Comparison of ENCODE assay signal across 13 cellular contexts in the genomic region with DNA sequence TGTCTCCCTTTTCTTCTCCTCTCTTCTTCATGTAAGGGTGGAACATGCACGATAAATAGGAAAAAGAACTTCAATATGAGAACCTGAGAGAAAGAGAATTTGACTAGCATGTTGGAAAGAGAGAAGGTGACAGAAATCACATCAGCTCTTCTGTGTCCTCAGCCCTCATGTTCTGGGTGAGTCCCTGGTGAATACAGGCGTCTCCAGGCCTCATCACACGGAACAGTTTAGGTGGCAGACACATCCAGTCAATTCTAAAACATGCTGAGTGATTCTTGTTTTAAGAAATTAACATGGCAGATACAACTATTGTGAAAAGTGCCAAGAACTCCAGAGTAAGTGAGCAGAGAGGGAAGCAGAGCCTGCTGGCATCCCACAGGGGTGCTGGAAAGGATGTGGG.
DNase-seq lines count a peak whose midpoint lies in the region; ATAC-seq and TF ChIP-seq lines count a peak whose summit lies in the region.
"Had no signal": no experiment of that assay in that cellular context is flagged by ENCODE, and none has a peak within 500 bp of the region (broad histone marks: within the 10 kb centered on the region; RNA-seq: fewer than 3 reads in every experiment).

No MANE protein-coding gene starts in this region.

- H3K27ac Mint-ChIP-seq in activated CD4-positive, alpha-beta memory T cell treated with anti-CD3 and anti-CD28 coated beads for 36 hours = peak overlapping the region; percentile 40
- no peak overlapping the region for H3K27ac Mint-ChIP-seq in activated CD4-positive, alpha-beta memory T cell treated with anti-CD3 and anti-CD28 coated beads, Interleukin-2, amount 10 ng/mL, durations not matched to agents 7 days and 5 days
- peak overlapping the region; percentile 14 for H3K27ac Mint-ChIP-seq in neural crest cell (ENCODE audit: unreplicated experiment)
- peak overlapping the region; percentile 69 for H3K27ac Mint-ChIP-seq in stimulated activated naive B cell treated with anti-CD40 and anti-IgM and Interleukin-4, amounts not matched to agents 10 μg/mL and 1 μg/mL and 100 μg/mL, for 72 hours
- no peak overlapping the region for H3K27ac Mint-ChIP-seq in activated naive CD8-positive, alpha-beta T cell treated with anti-CD3 and anti-CD28 coated beads, Interleukin-2, amount 50 U/mL, for 24 hours
- H3K27ac Mint-ChIP-seq: B cell; CD8-positive, alpha-beta T cell; H9 had no signal

- intact Hi-C loops in activated CD4-positive, alpha-beta memory T cell treated with anti-CD3 and anti-CD28 coated beads for 36 hours (cut with micrococcal nuclease) = loop anchor here (1.0 kb wide), 1 partner anchor 13 kb away; no protein-coding TSS in a partner anchor

- no peak for TF ChIP-seq CTCF in neural crest cell (conservative IDR thresholded peaks at IDR 0.05)

- POLR2A ChIA-PET in activated CD4-positive, alpha-beta memory T cell treated with anti-CD3 and anti-CD28 coated beads for 36 hours (lab: Charles Lee) = interaction anchor here (0.7 kb wide), 1 partner anchor 12 kb away, joined by 3 read pairs; no protein-coding TSS in a partner anchor
- POLR2A ChIA-PET in activated CD4-positive, alpha-beta memory T cell treated with anti-CD3 and anti-CD28 coated beads, Interleukin-2, amount 10 ng/mL, durations not matched to agents 7 days and 5 days (lab: Charles Lee) = no interaction called here

- peaks cover 11% of the 10 kb centered on the region for H3K4me1 Mint-ChIP-seq in activated CD4-positive, alpha-beta memory T cell treated with anti-CD3 and anti-CD28 coated beads for 36 hours (ENCODE audit: low read depth)
- H3K4me1 Mint-ChIP-seq in activated CD4-positive, alpha-beta memory T cell treated with anti-CD3 and anti-CD28 coated beads, Interleukin-2, amount 10 ng/mL, durations not matched to agents 7 days and 5 days = no peaks in the 10 kb centered on the region
- H3K4me1 Mint-ChIP-seq in neural crest cell = no peaks in the 10 kb centered on the region
- H3K4me1 Mint-ChIP-seq in stimulated activated naive B cell treated with anti-CD40 and anti-IgM and Interleukin-4, amounts not matched to agents 10 μg/mL and 1 μg/mL and 100 μg/mL, for 72 hours = peaks cover 20 to 27% of the 10 kb centered on the region in 2 donors
- peaks cover 5% of the 10 kb centered on the region for H3K4me1 Mint-ChIP-seq in activated naive CD8-positive, alpha-beta T cell treated with anti-CD3 and anti-CD28 coated beads, Interleukin-2, amount 50 U/mL, for 24 hours

- no peaks in the 10 kb centered on the region for H3K9me3 Mint-ChIP-seq in activated CD4-positive, alpha-beta memory T cell treated with anti-CD3 and anti-CD28 coated beads for 36 hours
- peaks cover 3% of the 10 kb centered on the region for H3K9me3 Mint-ChIP-seq in activated CD4-positive, alpha-beta memory T cell treated with anti-CD3 and anti-CD28 coated beads, Interleukin-2, amount 10 ng/mL, durations not matched to agents 7 days and 5 days
- H3K9me3 Mint-ChIP-seq in neural crest cell = no peaks in the 10 kb centered on the region
- no peaks in the 10 kb centered on the region for H3K9me3 Mint-ChIP-seq in stimulated activated naive B cell treated with anti-CD40 and anti-IgM and Interleukin-4, amounts not matched to agents 10 μg/mL and 1 μg/mL and 100 μg/mL, for 72 hours
- H3K9me3 Mint-ChIP-seq in activated naive CD8-positive, alpha-beta T cell treated with anti-CD3 and anti-CD28 coated beads, Interleukin-2, amount 50 U/mL, for 24 hours = no peaks in the 10 kb centered on the region
- H3K9me3 Mint-ChIP-seq: CD8-positive, alpha-beta T cell; H9 had no signal

- H3K4me3 Mint-ChIP-seq in activated CD4-positive, alpha-beta memory T cell treated with anti-CD3 and anti-CD28 coated beads for 36 hours = no peak overlapping the region
- H3K4me3 Mint-ChIP-seq in activated CD4-positive, alpha-beta memory T cell treated with anti-CD3 and anti-CD28 coated beads, Interleukin-2, amount 10 ng/mL, durations not matched to agents 7 days and 5 days = no peak overlapping the region
- no peak overlapping the region for H3K4me3 Mint-ChIP-seq in neural crest cell
- no peak overlapping the region for H3K4me3 Mint-ChIP-seq in stimulated activated naive B cell treated with anti-CD40 and anti-IgM and Interleukin-4, amounts not matched to agents 10 μg/mL and 1 μg/mL and 100 μg/mL, for 72 hours
- H3K4me3 Mint-ChIP-seq in activated naive CD8-positive, alpha-beta T cell treated with anti-CD3 and anti-CD28 coated beads, Interleukin-2, amount 50 U/mL, for 24 hours = no peak overlapping the region
- H3K4me3 Mint-ChIP-seq: B cell; CD8-positive, alpha-beta T cell; H9 had no signal

- H3K36me3 Mint-ChIP-seq in activated CD4-positive, alpha-beta memory T cell treated with anti-CD3 and anti-CD28 coated beads for 36 hours = no peaks in the 10 kb centered on the region
- H3K36me3 Mint-ChIP-seq in activated CD4-positive, alpha-beta memory T cell treated with anti-CD3 and anti-CD28 coated beads, Interleukin-2, amount 10 ng/mL, durations not matched to agents 7 days and 5 days (ENCODE audit: low read depth) = peaks cover 3% of the 10 kb centered on the region
- no peaks in the 10 kb centered on the region for H3K36me3 Mint-ChIP-seq in neural crest cell (ENCODE audit: low read depth)
- no peaks in the 10 kb centered on the region for H3K36me3 Mint-ChIP-seq in stimulated activated naive B cell treated with anti-CD40 and anti-IgM and Interleukin-4, amounts not matched to agents 10 μg/mL and 1 μg/mL and 100 μg/mL, for 72 hours
- H3K36me3 Mint-ChIP-seq in activated naive CD8-positive, alpha-beta T cell treated with anti-CD3 and anti-CD28 coated beads, Interleukin-2, amount 50 U/mL, for 24 hours (ENCODE audit: low read depth) = no peaks in the 10 kb centered on the region
- H3K36me3 Mint-ChIP-seq: CD8-positive, alpha-beta T cell had no signal

- H3K27me3 Mint-ChIP-seq in activated CD4-positive, alpha-beta memory T cell treated with anti-CD3 and anti-CD28 coated beads for 36 hours = no peaks in the 10 kb centered on the region
- H3K27me3 Mint-ChIP-seq in activated CD4-positive, alpha-beta memory T cell treated with anti-CD3 and anti-CD28 coated beads, Interleukin-2, amount 10 ng/mL, durations not matched to agents 7 days and 5 days = peaks cover 7% of the 10 kb centered on the region
- H3K27me3 Mint-ChIP-seq in neural crest cell (ENCODE audit: low read depth) = peaks cover 2% of the 10 kb centered on the region
- H3K27me3 Mint-ChIP-seq in stimulated activated naive B cell treated with anti-CD40 and anti-IgM and Interleukin-4, amounts not matched to agents 10 μg/mL and 1 μg/mL and 100 μg/mL, for 72 hours = no peaks in the 10 kb centered on the region
- H3K27me3 Mint-ChIP-seq in activated naive CD8-positive, alpha-beta T cell treated with anti-CD3 and anti-CD28 coated beads, Interleukin-2, amount 50 U/mL, for 24 hours = no peaks in the 10 kb centered on the region
- H3K27me3 Mint-ChIP-seq: B cell had no signal

- CTCF ChIA-PET in activated CD4-positive, alpha-beta memory T cell treated with anti-CD3 and anti-CD28 coated beads for 36 hours (lab: Charles Lee) = no interaction called here
- CTCF ChIA-PET in activated CD4-positive, alpha-beta memory T cell treated with anti-CD3 and anti-CD28 coated beads, Interleukin-2, amount 10 ng/mL, durations not matched to agents 7 days and 5 days (lab: Charles Lee) = no interaction called here

- ATAC-seq in stimulated activated naive B cell treated with anti-CD40 and anti-IgM and Interleukin-4, amounts not matched to agents 10 μg/mL and 1 μg/mL and 100 μg/mL, for 72 hours (replicated peaks) = no peak
- ATAC-seq in activated naive CD8-positive, alpha-beta T cell treated with anti-CD3 and anti-CD28 coated beads, Interleukin-2, amount 50 U/mL, for 24 hours = no peak
- ATAC-seq: CD8-positive, alpha-beta T cell; GM12878 had no signal

- DNase-seq in activated CD4-positive, alpha-beta memory T cell treated with anti-CD3 and anti-CD28 coated beads for 36 hours = peak; percentile 30
- DNase-seq in activated CD4-positive, alpha-beta memory T cell treated with anti-CD3 and anti-CD28 coated beads, Interleukin-2, amount 10 ng/mL, durations not matched to agents 7 days and 5 days = no peak
- DNase-seq in stimulated activated CD4-positive, alpha-beta T cell treated with anti-CD3 and anti-CD28 coated beads, Interleukin-1b, Interleukin-23, amount 100 ng/mL, for 48 hours = peak; percentile 48
- DNase-seq in stimulated activated CD4-positive, alpha-beta T cell treated with anti-CD3 and anti-CD28 coated beads, Interleukin-4, amount 100 ng/mL, for 1 hour = no peak
- DNase-seq in neural crest cell (ENCODE audit: low read depth, low spot score) = no peak
- DNase-seq in stimulated activated naive B cell treated with anti-CD40 and anti-IgM and Interleukin-4, amounts not matched to agents 10 μg/mL and 1 μg/mL and 100 μg/mL, for 72 hours = no peak
- DNase-seq in activated naive CD8-positive, alpha-beta T cell treated with anti-CD3 and anti-CD28 coated beads, Interleukin-2, amount 50 U/mL, for 24 hours = no peak
- DNase-seq: Calu3, DMS79 treated with DMSO at 0.1 percent for 48 hours, H9 had no signal

Comparison
In these comparisons a context has a peak if more than half of its experiments do, and no peak if none do; other contexts are left out.
1. DNase-seq: peak in activated CD4-positive, alpha-beta memory T cell treated with anti-CD3 and anti-CD28 coated beads for 36 hours (single experiment) and stimulated activated CD4-positive, alpha-beta T cell treated with anti-CD3 and anti-CD28 coated beads, Interleukin-1b, Interleukin-23, amount 100 ng/mL, for 48 hours (single experiment); none in activated CD4-positive, alpha-beta memory T cell treated with anti-CD3 and anti-CD28 coated beads, Interleukin-2, amount 10 ng/mL, durations not matched to agents 7 days and 5 days (single experiment), stimulated activated CD4-positive, alpha-beta T cell treated with anti-CD3 and anti-CD28 coated beads, Interleukin-4, amount 100 ng/mL, for 1 hour (single experiment), neural crest cell (single experiment), stimulated activated naive B cell treated with anti-CD40 and anti-IgM and Interleukin-4, amounts not matched to agents 10 μg/mL and 1 μg/mL and 100 μg/mL, for 72 hours (single experiment) and activated naive CD8-positive, alpha-beta T cell treated with anti-CD3 and anti-CD28 coated beads, Interleukin-2, amount 50 U/mL, for 24 hours (single experiment).
2. H3K27ac Mint-ChIP-seq: peak in activated CD4-positive, alpha-beta memory T cell treated with anti-CD3 and anti-CD28 coated beads for 36 hours (single experiment), neural crest cell (single experiment) and stimulated activated naive B cell treated with anti-CD40 and anti-IgM and Interleukin-4, amounts not matched to agents 10 μg/mL and 1 μg/mL and 100 μg/mL, for 72 hours (single experiment); none in activated CD4-positive, alpha-beta memory T cell treated with anti-CD3 and anti-CD28 coated beads, Interleukin-2, amount 10 ng/mL, durations not matched to agents 7 days and 5 days (single experiment) and activated naive CD8-positive, alpha-beta T cell treated with anti-CD3 and anti-CD28 coated beads, Interleukin-2, amount 50 U/mL, for 24 hours (single experiment).